In the genomic region with DNA sequence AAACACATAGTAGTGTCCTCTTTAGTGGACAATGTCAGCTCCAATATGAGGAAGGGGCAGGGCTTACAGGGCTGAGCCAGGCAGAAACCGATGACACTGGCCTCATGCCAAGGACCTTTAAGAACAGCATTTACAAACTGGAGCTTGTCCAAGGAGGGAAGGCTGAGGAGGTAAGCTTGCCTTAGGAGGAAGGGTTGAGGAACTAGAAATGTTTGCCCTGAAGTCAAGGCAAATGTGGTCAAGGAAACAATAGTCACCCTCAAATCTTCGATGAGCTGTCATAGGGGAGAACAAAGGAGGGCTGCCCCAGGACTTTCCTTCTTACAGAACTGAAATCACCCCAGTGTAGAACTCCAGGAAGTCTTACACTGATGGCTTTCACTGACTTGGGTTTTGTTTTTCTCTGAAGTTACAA, we compare ENCODE assay signal across 10 cellular contexts.
DNase-seq lines count a peak whose midpoint lies in the region; ATAC-seq and TF ChIP-seq lines count a peak whose summit lies in the region.
"Had no signal": no experiment of that assay in that cellular context is flagged by ENCODE, and none has a peak within 500 bp of the region (broad histone marks: within the 10 kb centered on the region; RNA-seq: fewer than 3 reads in every experiment).

No MANE protein-coding gene starts in this region.

- peaks cover 2% of the 10 kb centered on the region for H3K9me3 Mint-ChIP-seq in activated naive CD4-positive, alpha-beta T cell treated with anti-CD3 and anti-CD28 coated beads for 36 hours

- in situ Hi-C loops in SK-MEL-5 (cut with HindIII; ENCODE audit: low pct_unique_long_range_greater_than_20kb, low sequenced_read_pairs) = no loop called here

- CTCF ChIA-PET in activated naive CD4-positive, alpha-beta T cell treated with anti-CD3 and anti-CD28 coated beads for 36 hours (lab: Charles Lee) = interaction anchor here (0.7 to 2.0 kb wide), 3 partner anchors 91 to 239 kb away, joined by 3 to 4 read pairs (median 3); no protein-coding TSS in a partner anchor

- no peak overlapping the region for H3K4me3 ChIP-seq in thyroid gland (replicated peaks in 1 of 3)
- H3K4me3 ChIP-seq: ascending aorta had no signal

- peaks cover 10% of the 10 kb centered on the region for H3K4me1 Mint-ChIP-seq in activated naive CD4-positive, alpha-beta T cell treated with anti-CD3 and anti-CD28 coated beads for 36 hours (ENCODE audit: low read depth)

- TF ChIP-seq POLR2A in thyroid gland (IDR thresholded peaks at IDR 0.05) = no peak

- H3K27me3 Mint-ChIP-seq in activated naive CD4-positive, alpha-beta T cell treated with anti-CD3 and anti-CD28 coated beads for 36 hours (ENCODE audit: low read depth) = no peaks in the 10 kb centered on the region

- intact Hi-C loops in activated naive CD4-positive, alpha-beta T cell treated with anti-CD3 and anti-CD28 coated beads for 36 hours (cut with micrococcal nuclease) = no loop called here
- intact Hi-C loops in thyroid gland (cut with DNase I) = no loop called here

- WGBS in thyroid gland, 2 donors = 16 to 25% methylated on average over 2 of the region's 2 CpGs

- DNase-seq in activated naive CD4-positive, alpha-beta T cell treated with anti-CD3 and anti-CD28 coated beads for 36 hours = peak; percentile 52
- no peak for DNase-seq in activated naive CD4-positive, alpha-beta T cell (lab: John Stamatoyannopoulos, UW)
- DNase-seq in SK-MEL-5 (ENCODE audit: low read depth, low spot score) (peak; percentile 32), foreskin melanocyte (peak; percentile 63), thyroid gland (peak; percentile 33 to 40), iPS-NIHi11 (ENCODE audit: low spot score) (no peak)
- DNase-seq: NCI-H1436 had no signal

- H3K27ac Mint-ChIP-seq in activated naive CD4-positive, alpha-beta T cell treated with anti-CD3 and anti-CD28 coated beads for 36 hours = no peak overlapping the region

- H3K36me3 Mint-ChIP-seq in activated naive CD4-positive, alpha-beta T cell treated with anti-CD3 and anti-CD28 coated beads for 36 hours (ENCODE audit: low read depth) = peaks cover 1% of the 10 kb centered on the region

- no peak for TF ChIP-seq CTCF in thyroid gland (IDR thresholded peaks at IDR 0.05)

- no peaks in the 10 kb centered on the region for H3K36me3 ChIP-seq in thyroid gland
- H3K36me3 ChIP-seq: ascending aorta had no signal

- ATAC-seq in GM21576 (IDR thresholded peaks at IDR 0.05; ENCODE audit: unreplicated experiment) (no peak), GM21529 (IDR thresholded peaks at IDR 0.05; ENCODE audit: unreplicated experiment) (no peak)

- no peak overlapping the region for H3K4me3 Mint-ChIP-seq in activated naive CD4-positive, alpha-beta T cell treated with anti-CD3 and anti-CD28 coated beads for 36 hours

- H3K27ac ChIP-seq in thyroid gland = no peak overlapping the region
- H3K27ac ChIP-seq: ascending aorta had no signal

- H3K27me3 ChIP-seq in thyroid gland = no peaks in the 10 kb centered on the region
- H3K27me3 ChIP-seq: ascending aorta had no signal

- no peaks in the 10 kb centered on the region for H3K9me3 ChIP-seq in thyroid gland
- H3K9me3 ChIP-seq: ascending aorta had no signal

- peaks cover 0 to 4% of the 10 kb centered on the region in 2 donors for H3K4me1 ChIP-seq in thyroid gland
- H3K4me1 ChIP-seq: ascending aorta had no signal

Comparison
In these comparisons a context has a peak if more than half of its experiments do, and no peak if none do; other contexts are left out.
1. DNase-seq: peak in activated naive CD4-positive, alpha-beta T cell treated with anti-CD3 and anti-CD28 coated beads for 36 hours (single experiment), SK-MEL-5 (single experiment), foreskin melanocyte (single experiment) and thyroid gland (2 of 2); none in activated naive CD4-positive, alpha-beta T cell (0 of 4) and iPS-NIHi11 (single experiment).